In the genomic region with DNA sequence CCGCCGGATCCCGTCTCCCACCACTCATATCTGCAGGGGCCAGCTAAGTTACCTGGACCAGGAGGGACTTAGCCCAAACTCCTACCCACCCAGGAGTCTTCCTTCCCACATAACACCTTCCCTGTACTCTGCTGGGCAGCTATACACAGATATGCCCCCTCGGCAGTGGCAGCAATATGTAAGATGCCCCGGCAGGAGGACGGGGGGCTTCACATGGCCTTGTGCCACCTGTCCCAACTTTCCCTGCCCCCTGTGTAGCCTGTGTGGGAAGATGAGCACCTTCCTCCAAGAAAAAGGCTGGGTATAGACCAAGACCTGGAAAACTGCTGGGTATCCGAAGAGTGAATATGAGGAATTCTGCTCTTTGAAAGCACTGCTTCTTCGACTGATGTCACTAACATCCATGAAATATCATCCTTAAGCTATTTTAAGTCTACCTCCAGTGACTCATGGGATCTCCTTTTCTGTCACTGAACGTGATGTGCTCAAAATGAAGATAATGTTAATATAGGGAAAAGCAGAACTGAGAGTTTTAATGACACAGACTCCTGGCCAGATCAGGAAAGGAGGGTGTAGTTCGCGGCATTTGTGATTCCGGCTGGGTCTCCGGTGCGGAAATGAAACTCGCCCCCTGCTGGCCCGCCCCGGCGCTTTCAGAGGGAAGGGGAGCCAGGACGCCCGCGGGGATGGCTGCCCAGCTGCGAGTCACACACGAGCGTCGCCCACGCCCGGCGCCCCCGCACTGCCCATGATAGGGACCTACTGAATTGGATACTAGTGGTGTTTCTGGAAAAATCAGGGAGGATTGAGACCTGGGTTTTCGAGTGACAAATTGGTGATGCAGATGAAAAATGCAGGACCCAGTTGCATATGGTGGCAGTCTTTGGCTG, we compare ENCODE assay signal across 8 cellular contexts.
DNase-seq lines count a peak whose midpoint lies in the region; ATAC-seq and TF ChIP-seq lines count a peak whose summit lies in the region.

No MANE protein-coding gene starts in this region.

- H3K36me3 ChIP-seq in thoracic aorta: no peaks in the 10 kb centered on the region

- DNase-seq in AG09319 (ENCODE audit: extremely low read depth, low read depth): no peak
- peak; percentile 27 for DNase-seq in RKO (ENCODE audit: low spot score)
- peak; percentile 43 for DNase-seq in activated T-helper 9 cell treated with anti-CD3 and anti-CD28 coated beads, Interleukin-2, amount 50 U/mL, for 16 hours (ENCODE audit: low read depth)
- peak; percentile 6 to 55 for DNase-seq in foreskin keratinocyte
- peak; percentile 66 for DNase-seq in omental fat pad (ENCODE audit: low spot score)
- no peak for DNase-seq in thoracic aorta (ENCODE audit: low spot score)

- TF ChIP-seq CTCF in AG09319 (IDR thresholded peaks at IDR 0.05; ENCODE audit: low read depth, low read length) (peak; percentile 77), foreskin keratinocyte (conservative IDR thresholded peaks at IDR 0.05) (peak; percentile 73), omental fat pad (IDR thresholded peaks at IDR 0.05) (peak in 1 of 3 donors; percentile 44), thoracic aorta (IDR thresholded peaks at IDR 0.05) (peak; percentile 66)

- H3K27me3 ChIP-seq in foreskin keratinocyte: no peaks in the 10 kb centered on the region
- no peaks in the 10 kb centered on the region for H3K27me3 ChIP-seq in thoracic aorta (replicated peaks; ENCODE audit: insufficient read depth)

- ATAC-seq in GM18907 (IDR thresholded peaks at IDR 0.05; ENCODE audit: unreplicated experiment) (peak; percentile 72), HG03108 (IDR thresholded peaks at IDR 0.05; ENCODE audit: unreplicated experiment) (peak; percentile 61), foreskin keratinocyte (peak; percentile 64), omental fat pad (ENCODE audit: low FRiP score) (peak; percentile 79), thoracic aorta (ENCODE audit: insufficient number of reproducible peaks, low FRiP score, low read depth) (no peak)

- H3K27ac ChIP-seq in foreskin keratinocyte (no peak overlapping the region), thoracic aorta (no peak overlapping the region)

- peak overlapping the region; percentile 38 for H3K4me3 ChIP-seq in thoracic aorta

- H3K9me3 ChIP-seq in thoracic aorta: no peaks in the 10 kb centered on the region

- H3K4me1 ChIP-seq in foreskin keratinocyte (peaks cover 5% of the 10 kb centered on the region), thoracic aorta (ENCODE audit: control insufficient read depth in 1 of 2, low read depth in 2 of 2) (peaks cover 0 to 3% of the 10 kb centered on the region in 2 donors)

Comparison
In these comparisons a context has a peak if more than half of its experiments do, and no peak if none do; other contexts are left out.
1. DNase-seq: peak in RKO (single experiment), activated T-helper 9 cell treated with anti-CD3 and anti-CD28 coated beads, Interleukin-2, amount 50 U/mL, for 16 hours (single experiment), foreskin keratinocyte (2 of 2) and omental fat pad (single experiment); none in AG09319 (single experiment) and thoracic aorta (single experiment).